ENCODE assay signal across 24 cellular contexts in genomic region chr21:25490742-25491141, GRCh38.
DNase-seq lines count a peak whose midpoint lies in the region; ATAC-seq and TF ChIP-seq lines count a peak whose summit lies in the region.
"Had no signal": no experiment of that assay in that cellular context is flagged by ENCODE, and none has a peak within 500 bp of the region (broad histone marks: within the 10 kb centered on the region; RNA-seq: fewer than 3 reads in every experiment).

No MANE protein-coding gene starts in this region.

- DNase-seq in activated T-cell treated with anti-CD3 and anti-CD28 coated beads, Interleukin-2, amount 50 U/mL, for 24 hours: no peak
- no peak for DNase-seq in activated T-cell treated with anti-CD3 and anti-CD28 coated beads, Interleukin-2, amount 50 U/mL, for 48 hours
- peak; percentile 9 for DNase-seq in HCEC 1CT
- no peak for DNase-seq in activated T-helper 1 cell treated with anti-CD3 and anti-CD28 coated beads, Interleukin-12 subunit alpha, Interleukin-12 subunit beta, Interleukin-2, Interleukin-4 antibody, amounts not matched to agents 30 ng/mL and 10 ng/mL and 1 ng/mL, durations not matched to agents 14 hours and 24 hours and 36 hours (ENCODE audit: low spot score)
- DNase-seq in stimulated activated effector memory CD8-positive, alpha-beta T cell treated with anti-CD3 and anti-CD28 coated beads, Interleukin-12 subunit alpha, Interleukin-12 subunit beta, amount 100 ng/mL, for 72 hours (ENCODE audit: low spot score in 2 of 2): no peak
- no peak for DNase-seq in NOMO-1 treated with dmso at 0.1 percent for 144 hours (lab: John Stamatoyannopoulos, UW; ENCODE audit: unreplicated experiment)
- DNase-seq in body of pancreas: no peak
- DNase-seq in HT-29 (ENCODE audit: low spot score): no peak
- DNase-seq: activated CD4-positive, alpha-beta T cell treated with anti-CD3 and anti-CD28 coated beads, Interleukin-2, amount 50 U/mL, for 48 hours; CD8-positive, alpha-beta T cell; hypothalamus; immature natural killer cell; mesenchymal stem cell; NCI-H146; NCI-H2107; NCI-H446; OCI-M1; transverse colon had no signal

- no peaks in the 10 kb centered on the region for H3K4me1 ChIP-seq in body of pancreas
- H3K4me1 ChIP-seq: transverse colon had no signal

- H3K27ac ChIP-seq in body of pancreas: no peak overlapping the region
- H3K27ac ChIP-seq: transverse colon, VCaP had no signal

- H3K36me3 Mint-ChIP-seq in activated T-cell treated with anti-CD3 and anti-CD28 coated beads, Interleukin-2, amount 50 U/mL, for 24 hours (ENCODE audit: low read depth): peaks cover 87% of the 10 kb centered on the region
- H3K36me3 Mint-ChIP-seq in activated T-helper 1 cell treated with anti-CD3 and anti-CD28 coated beads, Interleukin-12 subunit alpha, Interleukin-12 subunit beta, Interleukin-2, Interleukin-4 antibody, amounts not matched to agents 30 ng/mL and 10 ng/mL and 1 ng/mL, durations not matched to agents 14 hours and 24 hours and 36 hours (ENCODE audit: low read depth): peaks cover 5% of the 10 kb centered on the region
- peaks cover 46% of the 10 kb centered on the region for H3K36me3 Mint-ChIP-seq in stimulated activated effector memory CD8-positive, alpha-beta T cell treated with anti-CD3 and anti-CD28 coated beads, Interleukin-12 subunit alpha, Interleukin-12 subunit beta, amount 100 ng/mL, for 72 hours
- H3K36me3 Mint-ChIP-seq: CD8-positive, alpha-beta T cell; immature natural killer cell had no signal

- no peak for TF ChIP-seq CTCF in body of pancreas (IDR thresholded peaks at IDR 0.05)

- H3K4me1 Mint-ChIP-seq in activated T-cell treated with anti-CD3 and anti-CD28 coated beads, Interleukin-2, amount 50 U/mL, for 24 hours (ENCODE audit: low read depth): peaks cover 68% of the 10 kb centered on the region
- peaks cover 51% of the 10 kb centered on the region for H3K4me1 Mint-ChIP-seq in activated T-helper 1 cell treated with anti-CD3 and anti-CD28 coated beads, Interleukin-12 subunit alpha, Interleukin-12 subunit beta, Interleukin-2, Interleukin-4 antibody, amounts not matched to agents 30 ng/mL and 10 ng/mL and 1 ng/mL, durations not matched to agents 14 hours and 24 hours and 36 hours (ENCODE audit: low read depth)
- H3K4me1 Mint-ChIP-seq in stimulated activated effector memory CD8-positive, alpha-beta T cell treated with anti-CD3 and anti-CD28 coated beads, Interleukin-12 subunit alpha, Interleukin-12 subunit beta, amount 100 ng/mL, for 72 hours: peaks cover 49% of the 10 kb centered on the region
- H3K4me1 Mint-ChIP-seq: immature natural killer cell had no signal

- no peaks in the 10 kb centered on the region for H3K36me3 ChIP-seq in body of pancreas (replicated peaks in 1 of 2; ENCODE audit: insufficient read depth in 1 of 2, low read depth in 2 of 2)
- H3K36me3 ChIP-seq: transverse colon had no signal

- peaks cover 9% of the 10 kb centered on the region for H3K9me3 Mint-ChIP-seq in activated T-cell treated with anti-CD3 and anti-CD28 coated beads, Interleukin-2, amount 50 U/mL, for 24 hours
- H3K9me3 Mint-ChIP-seq in activated T-helper 1 cell treated with anti-CD3 and anti-CD28 coated beads, Interleukin-12 subunit alpha, Interleukin-12 subunit beta, Interleukin-2, Interleukin-4 antibody, amounts not matched to agents 30 ng/mL and 10 ng/mL and 1 ng/mL, durations not matched to agents 14 hours and 24 hours and 36 hours: peaks cover 15% of the 10 kb centered on the region
- H3K9me3 Mint-ChIP-seq in stimulated activated effector memory CD8-positive, alpha-beta T cell treated with anti-CD3 and anti-CD28 coated beads, Interleukin-12 subunit alpha, Interleukin-12 subunit beta, amount 100 ng/mL, for 72 hours: no peaks in the 10 kb centered on the region
- H3K9me3 Mint-ChIP-seq: CD8-positive, alpha-beta T cell; T-helper 2 cell treated with Interferon-gamma antibody and Interleukin-4, amounts not matched to agents 5 μg/mL and 100 μg/mL, for 36 hours had no signal

- H3K4me3 ChIP-seq in body of pancreas: no peak overlapping the region
- H3K4me3 ChIP-seq: transverse colon had no signal

- ATAC-seq in stimulated activated effector memory CD8-positive, alpha-beta T cell treated with anti-CD3 and anti-CD28 coated beads, Interleukin-12 subunit alpha, Interleukin-12 subunit beta, amount 100 ng/mL, for 72 hours: peak; percentile 77
- ATAC-seq in body of pancreas: no peak
- ATAC-seq: CD8-positive, alpha-beta T cell; HepG2; Right ventricle myocardium inferior; sciatic nerve had no signal

- H3K27ac Mint-ChIP-seq in activated T-cell treated with anti-CD3 and anti-CD28 coated beads, Interleukin-2, amount 50 U/mL, for 24 hours: peak overlapping the region; percentile 94
- peak overlapping the region; percentile 46 for H3K27ac Mint-ChIP-seq in activated T-helper 1 cell treated with anti-CD3 and anti-CD28 coated beads, Interleukin-12 subunit alpha, Interleukin-12 subunit beta, Interleukin-2, Interleukin-4 antibody, amounts not matched to agents 30 ng/mL and 10 ng/mL and 1 ng/mL, durations not matched to agents 14 hours and 24 hours and 36 hours
- H3K27ac Mint-ChIP-seq in stimulated activated effector memory CD8-positive, alpha-beta T cell treated with anti-CD3 and anti-CD28 coated beads, Interleukin-12 subunit alpha, Interleukin-12 subunit beta, amount 100 ng/mL, for 72 hours: peak overlapping the region; percentile 77
- H3K27ac Mint-ChIP-seq: B cell; CD8-positive, alpha-beta T cell; immature natural killer cell; T-helper 2 cell treated with Interferon-gamma antibody and Interleukin-4, amounts not matched to agents 5 μg/mL and 100 μg/mL, for 36 hours had no signal

- H3K27me3 Mint-ChIP-seq in activated T-cell treated with anti-CD3 and anti-CD28 coated beads, Interleukin-2, amount 50 U/mL, for 24 hours: no peaks in the 10 kb centered on the region
- H3K27me3 Mint-ChIP-seq in activated T-helper 1 cell treated with anti-CD3 and anti-CD28 coated beads, Interleukin-12 subunit alpha, Interleukin-12 subunit beta, Interleukin-2, Interleukin-4 antibody, amounts not matched to agents 30 ng/mL and 10 ng/mL and 1 ng/mL, durations not matched to agents 14 hours and 24 hours and 36 hours (ENCODE audit: insufficient read depth): no peaks in the 10 kb centered on the region
- H3K27me3 Mint-ChIP-seq: B cell had no signal

- H3K27me3 ChIP-seq in body of pancreas: no peaks in the 10 kb centered on the region
- H3K27me3 ChIP-seq: transverse colon had no signal

- intact Hi-C loops in activated T-helper 1 cell treated with anti-CD3 and anti-CD28 coated beads, Interleukin-12 subunit alpha, Interleukin-12 subunit beta, Interleukin-2, Interleukin-4 antibody, amounts not matched to agents 30 ng/mL and 10 ng/mL and 1 ng/mL, durations not matched to agents 14 hours and 24 hours and 36 hours (cut with micrococcal nuclease): loop anchor here (1.0 kb wide), 1 partner anchor 12 kb away; no protein-coding TSS in a partner anchor
- intact Hi-C loops in body of pancreas (cut with DNase I): no loop called here

- peak overlapping the region; percentile 49 for H3K4me3 Mint-ChIP-seq in activated T-cell treated with anti-CD3 and anti-CD28 coated beads, Interleukin-2, amount 50 U/mL, for 24 hours
- no peak overlapping the region for H3K4me3 Mint-ChIP-seq in activated T-helper 1 cell treated with anti-CD3 and anti-CD28 coated beads, Interleukin-12 subunit alpha, Interleukin-12 subunit beta, Interleukin-2, Interleukin-4 antibody, amounts not matched to agents 30 ng/mL and 10 ng/mL and 1 ng/mL, durations not matched to agents 14 hours and 24 hours and 36 hours
- H3K4me3 Mint-ChIP-seq in stimulated activated effector memory CD8-positive, alpha-beta T cell treated with anti-CD3 and anti-CD28 coated beads, Interleukin-12 subunit alpha, Interleukin-12 subunit beta, amount 100 ng/mL, for 72 hours: peak overlapping the region; percentile 16
- H3K4me3 Mint-ChIP-seq: B cell; CD8-positive, alpha-beta T cell; immature natural killer cell had no signal

- no peak for TF ChIP-seq POLR2A in body of pancreas (IDR thresholded peaks at IDR 0.05)

- no peaks in the 10 kb centered on the region for H3K9me3 ChIP-seq in body of pancreas
- H3K9me3 ChIP-seq: transverse colon had no signal
